In the genomic region with DNA sequence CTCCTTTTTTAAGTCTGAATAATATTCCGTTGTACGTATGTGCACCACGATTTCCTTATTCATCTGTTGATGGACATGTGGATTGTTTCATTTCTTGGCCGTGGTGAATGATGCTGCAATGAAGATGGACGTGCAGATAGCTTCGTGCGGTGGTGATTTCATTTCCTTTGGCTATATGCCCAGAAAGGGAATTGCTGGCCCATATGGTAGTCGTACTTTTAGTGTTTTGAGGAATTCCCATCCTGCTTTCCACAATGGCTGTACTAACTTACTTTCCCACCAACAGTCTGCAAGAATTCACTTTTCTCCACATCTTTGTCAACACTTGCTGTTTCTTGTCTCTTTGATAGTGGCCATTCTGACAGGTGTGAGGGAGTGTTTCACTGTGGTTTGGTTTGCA, we compare ENCODE assay signal across 13 cellular contexts. TPM values are rescaled to one million over a fixed set of nuclear protein-coding genes. Genes with fewer than 3 reads are reported as not detected.
DNase-seq lines count a peak whose midpoint lies in the region; ATAC-seq and TF ChIP-seq lines count a peak whose summit lies in the region.
"Had no signal": no experiment of that assay in that cellular context is flagged by ENCODE, and none has a peak within 500 bp of the region (broad histone marks: within the 10 kb centered on the region; RNA-seq: fewer than 3 reads in every experiment).

No MANE protein-coding gene starts in this region.

- H3K36me3 ChIP-seq in uterus (no peaks in the 10 kb centered on the region), hepatocyte (replicated peaks; ENCODE audit: insufficient read depth, low read depth) (no peaks in the 10 kb centered on the region), neural progenitor cell (peaks cover 3% of the 10 kb centered on the region)
- H3K36me3 ChIP-seq: heart left ventricle, tibial artery had no signal

- no peak overlapping the region for H3K4me3 ChIP-seq in uterus
- H3K4me3 ChIP-seq in hepatocyte: no peak overlapping the region
- no peak overlapping the region for H3K4me3 ChIP-seq in neural progenitor cell
- H3K4me3 ChIP-seq: heart left ventricle, tibial artery had no signal

- DNase-seq in EH (ENCODE audit: low read depth): peak; percentile 81
- peak; percentile 30 for DNase-seq in LoVo (ENCODE audit: low spot score)
- no peak for DNase-seq in WTC11 (ENCODE audit: low spot score)
- peak; percentile 41 for DNase-seq in kidney tubule cell (ENCODE audit: low spot score)
- no peak for DNase-seq in nephron progenitor cell
- no peak for DNase-seq in uterus
- no peak for DNase-seq in hepatocyte (ENCODE audit: low spot score)
- no peak for DNase-seq in neural progenitor cell (ENCODE audit: low spot score)
- DNase-seq: activated T-cell treated with anti-CD3 and anti-CD28 coated beads for 4 hours, heart left ventricle, midbrain, tibial artery had no signal

- no peaks in the 10 kb centered on the region for H3K9me3 ChIP-seq in uterus
- no peaks in the 10 kb centered on the region for H3K9me3 ChIP-seq in hepatocyte (ENCODE audit: low read depth)
- no peaks in the 10 kb centered on the region for H3K9me3 ChIP-seq in neural progenitor cell (ENCODE audit: low read depth)
- H3K9me3 ChIP-seq: tibial artery had no signal

- no peak for ATAC-seq in WTC11
- ATAC-seq: heart left ventricle had no signal

- no peaks in the 10 kb centered on the region for H3K9me2 ChIP-seq in hepatocyte (replicated peaks; ENCODE audit: insufficient read depth)

- H3K27me3 Mint-ChIP-seq in WTC11 (ENCODE audit: low read depth) (no peaks in the 10 kb centered on the region), nephron progenitor cell (ENCODE audit: low read depth, poor library complexity) (no peaks in the 10 kb centered on the region), neural progenitor cell (ENCODE audit: insufficient read depth, low read depth) (no peaks in the 10 kb centered on the region)

- H3K9ac ChIP-seq in neural progenitor cell: no peak overlapping the region

- H3K4me1 ChIP-seq in uterus (no peaks in the 10 kb centered on the region), hepatocyte (ENCODE audit: insufficient read depth) (no peaks in the 10 kb centered on the region), neural progenitor cell (peaks cover 4% of the 10 kb centered on the region)
- H3K4me1 ChIP-seq: heart left ventricle, tibial artery had no signal

- POLR2A ChIA-PET in WTC11 (lab: Charles Lee): no interaction called here

- H3K27ac Mint-ChIP-seq in WTC11 (peak overlapping the region; percentile 25; the same call in 1 of the 2 replicates), nephron progenitor cell (no peak overlapping the region), neural progenitor cell (no peak overlapping the region)

- no peaks in the 10 kb centered on the region for H4K20me1 ChIP-seq in hepatocyte (ENCODE audit: insufficient read depth, poor library complexity, severe bottlenecking)
- H4K20me1 ChIP-seq in neural progenitor cell (ENCODE audit: low read depth): peaks cover 8% of the 10 kb centered on the region

- WGBS in hepatocyte (ENCODE audit: low lambda C conversion rate, missing lambda C conversion rate): 81% methylated on average over 8 of the region's 8 CpGs

- intact Hi-C loops in uterus (cut with DNase I; ENCODE audit: low total_unique reads): no loop called here

- H3F3A ChIP-seq in neural progenitor cell (ENCODE audit: low read depth): peaks cover 20% of the 10 kb centered on the region

- H3K9me3 Mint-ChIP-seq in WTC11 (peaks cover 2% of the 10 kb centered on the region; the same call in 1 of the 2 replicates), nephron progenitor cell (no peaks in the 10 kb centered on the region), neural progenitor cell (no peaks in the 10 kb centered on the region)

- H3K27me3 ChIP-seq in uterus: no peaks in the 10 kb centered on the region
- no peaks in the 10 kb centered on the region for H3K27me3 ChIP-seq in hepatocyte
- H3K27me3 ChIP-seq in neural progenitor cell: no peaks in the 10 kb centered on the region
- H3K27me3 ChIP-seq: tibial artery had no signal

- CTCF ChIA-PET in WTC11 (lab: Charles Lee): no interaction called here

- H3K27ac ChIP-seq in uterus: no peak overlapping the region
- no peak overlapping the region for H3K27ac ChIP-seq in hepatocyte
- no peak overlapping the region for H3K27ac ChIP-seq in neural progenitor cell
- H3K27ac ChIP-seq: heart left ventricle, tibial artery had no signal

- H3K4me2 ChIP-seq in hepatocyte (no peak overlapping the region), neural progenitor cell (no peak overlapping the region)

- TF ChIP-seq POLR2A in uterus (IDR thresholded peaks at IDR 0.05): no peak

- no peak overlapping the region for H3K4me3 Mint-ChIP-seq in WTC11
- no peak overlapping the region for H3K4me3 Mint-ChIP-seq in nephron progenitor cell
- no peak overlapping the region for H3K4me3 Mint-ChIP-seq in neural progenitor cell

- H3K79me2 ChIP-seq in hepatocyte: peaks cover 3% of the 10 kb centered on the region
- H3K79me2 ChIP-seq in neural progenitor cell (ENCODE audit: low read depth): peaks cover 38% of the 10 kb centered on the region

- H3K4me1 Mint-ChIP-seq in WTC11 (peaks cover 30% of the 10 kb centered on the region), nephron progenitor cell (peaks cover 5% of the 10 kb centered on the region), neural progenitor cell (peaks cover 9% of the 10 kb centered on the region)

- H3K36me3 Mint-ChIP-seq in WTC11 (peaks cover 39% of the 10 kb centered on the region), nephron progenitor cell (ENCODE audit: low read depth) (peaks cover 17% of the 10 kb centered on the region), neural progenitor cell (no peaks in the 10 kb centered on the region)

- H2AFZ ChIP-seq in hepatocyte (no peak overlapping the region), neural progenitor cell (replicated peaks) (no peak overlapping the region)

- TF ChIP-seq CTCF in WTC11 (IDR thresholded peaks at IDR 0.05) (no peak), nephron progenitor cell (IDR thresholded peaks at IDR 0.05) (no peak), uterus (IDR thresholded peaks at IDR 0.05) (no peak), hepatocyte (IDR thresholded peaks at IDR 0.05; ENCODE audit: poor library complexity) (no peak), neural progenitor cell (IDR thresholded peaks at IDR 0.05) (no peak)

TF ChIP-seq in WTC11, 78 proteins besides CTCF, POLR2A, EP300 and RAD21 (continues in another document):
- TF ChIP-seq GTF2I (CRISPR knock-in tag; conservative IDR thresholded peaks at IDR 0.05) (no peak), SMAD4 (CRISPR knock-in tag; IDR thresholded peaks at IDR 0.05) (no peak), NFYB (CRISPR knock-in tag; conservative IDR thresholded peaks at IDR 0.05; ENCODE audit: low read depth) (no peak), NFATC4 (CRISPR knock-in tag; IDR thresholded peaks at IDR 0.05) (no peak)
- TF ChIP-seq, protein P1, sequence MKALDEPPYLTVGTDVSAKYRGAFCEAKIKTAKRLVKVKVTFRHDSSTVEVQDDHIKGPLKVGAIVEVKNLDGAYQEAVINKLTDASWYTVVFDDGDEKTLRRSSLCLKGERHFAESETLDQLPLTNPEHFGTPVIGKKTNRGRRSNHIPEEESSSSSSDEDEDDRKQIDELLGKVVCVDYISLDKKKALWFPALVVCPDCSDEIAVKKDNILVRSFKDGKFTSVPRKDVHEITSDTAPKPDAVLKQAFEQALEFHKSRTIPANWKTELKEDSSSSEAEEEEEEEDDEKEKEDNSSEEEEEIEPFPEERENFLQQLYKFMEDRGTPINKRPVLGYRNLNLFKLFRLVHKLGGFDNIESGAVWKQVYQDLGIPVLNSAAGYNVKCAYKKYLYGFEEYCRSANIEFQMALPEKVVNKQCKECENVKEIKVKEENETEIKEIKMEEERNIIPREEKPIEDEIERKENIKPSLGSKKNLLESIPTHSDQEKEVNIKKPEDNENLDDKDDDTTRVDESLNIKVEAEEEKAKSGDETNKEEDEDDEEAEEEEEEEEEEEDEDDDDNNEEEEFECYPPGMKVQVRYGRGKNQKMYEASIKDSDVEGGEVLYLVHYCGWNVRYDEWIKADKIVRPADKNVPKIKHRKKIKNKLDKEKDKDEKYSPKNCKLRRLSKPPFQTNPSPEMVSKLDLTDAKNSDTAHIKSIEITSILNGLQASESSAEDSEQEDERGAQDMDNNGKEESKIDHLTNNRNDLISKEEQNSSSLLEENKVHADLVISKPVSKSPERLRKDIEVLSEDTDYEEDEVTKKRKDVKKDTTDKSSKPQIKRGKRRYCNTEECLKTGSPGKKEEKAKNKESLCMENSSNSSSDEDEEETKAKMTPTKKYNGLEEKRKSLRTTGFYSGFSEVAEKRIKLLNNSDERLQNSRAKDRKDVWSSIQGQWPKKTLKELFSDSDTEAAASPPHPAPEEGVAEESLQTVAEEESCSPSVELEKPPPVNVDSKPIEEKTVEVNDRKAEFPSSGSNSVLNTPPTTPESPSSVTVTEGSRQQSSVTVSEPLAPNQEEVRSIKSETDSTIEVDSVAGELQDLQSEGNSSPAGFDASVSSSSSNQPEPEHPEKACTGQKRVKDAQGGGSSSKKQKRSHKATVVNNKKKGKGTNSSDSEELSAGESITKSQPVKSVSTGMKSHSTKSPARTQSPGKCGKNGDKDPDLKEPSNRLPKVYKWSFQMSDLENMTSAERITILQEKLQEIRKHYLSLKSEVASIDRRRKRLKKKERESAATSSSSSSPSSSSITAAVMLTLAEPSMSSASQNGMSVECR (CRISPR knock-in tag; IDR thresholded peaks at IDR 0.05; ENCODE audit: borderline replicate concordance): no peak
- TF ChIP-seq, protein P2, sequence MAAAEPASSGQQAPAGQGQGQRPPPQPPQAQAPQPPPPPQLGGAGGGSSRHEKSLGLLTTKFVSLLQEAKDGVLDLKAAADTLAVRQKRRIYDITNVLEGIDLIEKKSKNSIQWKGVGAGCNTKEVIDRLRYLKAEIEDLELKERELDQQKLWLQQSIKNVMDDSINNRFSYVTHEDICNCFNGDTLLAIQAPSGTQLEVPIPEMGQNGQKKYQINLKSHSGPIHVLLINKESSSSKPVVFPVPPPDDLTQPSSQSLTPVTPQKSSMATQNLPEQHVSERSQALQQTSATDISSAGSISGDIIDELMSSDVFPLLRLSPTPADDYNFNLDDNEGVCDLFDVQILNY (CRISPR knock-in tag; IDR thresholded peaks at IDR 0.05): no peak

RNA-seq across cellular contexts. Expression of a gene that starts 12.8 kb away (rescaled TPM):
- total RNA-seq in WTC11 (2021): 120 to 128 TPM (median 122 TPM) in 3 replicates
- total RNA-seq in uterus: under 1 TPM in 1 of 4 donors, not detected in 3; 0.90 TPM
- total RNA-seq in hepatocyte: 4.5 and 7.1 TPM in 2 replicates
- polyA plus RNA-seq in hepatocyte: 4.4 and 10.1 TPM in 2 replicates
- 36.4 and 54.5 TPM in 2 replicates for total RNA-seq in neural progenitor cell (ENCODE audit: low replicate concordance)
- total RNA-seq: G401 had no signal
- polyA plus RNA-seq: heart left ventricle had no signal

Comparison
In these comparisons a context has a peak if more than half of its experiments do, and no peak if none do; other contexts are left out.
1. DNase-seq: peak in EH (single experiment), LoVo (single experiment) and kidney tubule cell (single experiment); none in WTC11 (single experiment), nephron progenitor cell (single experiment), uterus (0 of 2), hepatocyte (single experiment) and neural progenitor cell (single experiment).